ENCODE assay signal across 16 cellular contexts in the genomic region with DNA sequence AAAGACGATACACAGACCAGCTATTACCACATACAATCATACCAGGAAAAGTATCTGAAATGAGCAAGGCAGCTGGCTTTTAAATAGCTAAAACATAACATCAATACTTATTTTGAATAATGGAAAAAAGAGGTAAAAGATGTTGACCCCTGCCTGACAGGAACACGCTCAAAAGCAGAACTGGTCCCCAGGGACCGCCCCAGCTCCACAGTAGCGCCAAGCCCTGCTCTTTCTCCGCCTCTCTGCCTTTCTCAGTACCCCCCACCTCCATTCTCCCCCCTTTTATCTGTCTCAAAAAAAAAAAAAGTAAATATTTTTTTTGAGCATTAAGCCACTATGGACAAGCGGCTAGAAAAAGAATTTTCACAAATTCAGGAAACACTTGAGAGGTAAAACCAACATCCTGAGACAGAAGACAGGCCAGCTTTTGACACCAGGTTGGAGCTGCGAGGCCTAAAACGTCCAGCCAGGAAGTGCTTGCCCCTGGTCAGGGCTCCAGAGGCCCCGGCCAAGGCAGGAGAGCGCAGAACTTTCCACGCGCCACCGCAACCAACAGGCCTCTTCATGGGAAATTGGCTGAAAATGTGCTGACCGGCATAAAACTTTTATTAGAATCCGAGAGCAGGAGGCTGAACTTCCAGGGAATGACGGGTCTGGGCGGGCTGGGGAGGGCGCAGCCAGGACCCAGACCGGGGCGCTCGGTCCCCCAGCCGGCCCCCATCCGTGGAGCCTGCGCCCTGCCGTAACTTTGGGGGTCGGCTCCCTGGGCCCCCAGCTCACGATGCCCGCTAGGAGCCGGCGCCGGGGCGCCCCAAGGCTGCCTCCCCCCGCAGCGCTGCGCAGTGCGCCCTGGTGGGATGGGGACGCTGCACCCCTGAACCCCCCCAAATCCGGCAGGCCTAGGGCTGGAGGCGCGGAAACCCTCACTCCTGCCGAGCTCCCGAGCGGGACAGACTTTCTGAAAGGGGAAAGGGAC.
DNase-seq lines count a peak whose midpoint lies in the region; ATAC-seq and TF ChIP-seq lines count a peak whose summit lies in the region.
"Had no signal": no experiment of that assay in that cellular context is flagged by ENCODE, and none has a peak within 500 bp of the region (broad histone marks: within the 10 kb centered on the region; RNA-seq: fewer than 3 reads in every experiment).

No MANE protein-coding gene starts in this region.

- H3K27me3 Mint-ChIP-seq in endothelial cell (ENCODE audit: unreplicated experiment) (no peaks in the 10 kb centered on the region), type B pancreatic cell (peaks cover 75% of the 10 kb centered on the region)

- DNase-seq in Right ventricle myocardium inferior (ENCODE audit: missing footprints), result no peak
- no peak for DNase-seq in right atrium auricular region (ENCODE audit: low spot score)
- DNase-seq in endothelial cell (ENCODE audit: low spot score), result peak; percentile 51
- DNase-seq in left kidney (ENCODE audit: low read depth, low spot score), result peak; percentile 65
- no peak for DNase-seq in type B pancreatic cell (ENCODE audit: extremely low spot score, unreplicated experiment)
- no peak for DNase-seq in NOMO-1 treated with DMSO at 0.1 percent for 48 hours (lab: John Stamatoyannopoulos, UW; ENCODE audit: unreplicated experiment)
- no peak for DNase-seq in effector CD4-positive, alpha-beta T cell
- DNase-seq: activated CD4-positive, alpha-beta T cell treated with anti-CD3 and anti-CD28 coated beads for 4 hours; activated naive CD4-positive, alpha-beta T cell treated with anti-CD3 and anti-CD28 coated beads, Interleukin-2, amount 50 U/mL, for 16 hours; activated T-cell treated with anti-CD3 and anti-CD28 coated beads for 4 hours; foreskin keratinocyte; NCI-H2029; NCI-H774 had no signal

- H3K27me3 ChIP-seq in right atrium auricular region, result no peaks in the 10 kb centered on the region

- H3K9me3 Mint-ChIP-seq in endothelial cell (ENCODE audit: unreplicated experiment) (no peaks in the 10 kb centered on the region), type B pancreatic cell (no peaks in the 10 kb centered on the region)

- H3K4me1 Mint-ChIP-seq in endothelial cell (ENCODE audit: unreplicated experiment), result peaks cover 11% of the 10 kb centered on the region
- H3K4me1 Mint-ChIP-seq in type B pancreatic cell (ENCODE audit: unreplicated experiment), result peaks cover 60% of the 10 kb centered on the region

- TF ChIP-seq CTCF in right atrium auricular region (IDR thresholded peaks at IDR 0.05), result no peak
- no peak for TF ChIP-seq CTCF in endothelial cell (IDR thresholded peaks at IDR 0.05; ENCODE audit: unreplicated experiment)
- no peak for TF ChIP-seq CTCF in type B pancreatic cell (conservative IDR thresholded peaks at IDR 0.05)

- H3K27ac ChIP-seq in right atrium auricular region, result no peak overlapping the region
- H3K27ac ChIP-seq: foreskin keratinocyte, prostate gland, thoracic aorta had no signal

- peak overlapping the region in 1 of 2 donors; percentile 31 for H3K4me3 ChIP-seq in right atrium auricular region
- H3K4me3 ChIP-seq: thoracic aorta had no signal

- H3K4me3 Mint-ChIP-seq in endothelial cell (ENCODE audit: unreplicated experiment) (peak overlapping the region; percentile 78), type B pancreatic cell (peak overlapping the region; percentile 83)

- H3K36me3 ChIP-seq in right atrium auricular region, result no peaks in the 10 kb centered on the region
- H3K36me3 ChIP-seq: prostate gland, thoracic aorta had no signal

- peaks cover 0 to 16% of the 10 kb centered on the region in 2 donors for H3K4me1 ChIP-seq in right atrium auricular region
- H3K4me1 ChIP-seq: foreskin keratinocyte, prostate gland had no signal

- H3K27ac Mint-ChIP-seq in endothelial cell (ENCODE audit: unreplicated experiment), result no peak overlapping the region
- peak overlapping the region; percentile 63 for H3K27ac Mint-ChIP-seq in type B pancreatic cell

- intact Hi-C loops in Right ventricle myocardium inferior (cut with DNase I), result no loop called here

- ATAC-seq in Right ventricle myocardium inferior, result peak; percentile 54
- no peak for ATAC-seq in GM18520 (IDR thresholded peaks at IDR 0.05; ENCODE audit: unreplicated experiment)
- ATAC-seq: foreskin keratinocyte had no signal

- no peaks in the 10 kb centered on the region for H3K9me3 ChIP-seq in right atrium auricular region
- H3K9me3 ChIP-seq: prostate gland, thoracic aorta had no signal

- no peaks in the 10 kb centered on the region for H3K36me3 Mint-ChIP-seq in endothelial cell (ENCODE audit: low read depth, unreplicated experiment)
- no peaks in the 10 kb centered on the region for H3K36me3 Mint-ChIP-seq in type B pancreatic cell

Comparison
In these comparisons a context has a peak if more than half of its experiments do, and no peak if none do; other contexts are left out.
1. DNase-seq: peak in endothelial cell (single experiment) and left kidney (single experiment); none in Right ventricle myocardium inferior (single experiment), right atrium auricular region (single experiment), type B pancreatic cell (single experiment), NOMO-1 treated with DMSO at 0.1 percent for 48 hours (single experiment) and effector CD4-positive, alpha-beta T cell (single experiment).